In the genomic region with DNA sequence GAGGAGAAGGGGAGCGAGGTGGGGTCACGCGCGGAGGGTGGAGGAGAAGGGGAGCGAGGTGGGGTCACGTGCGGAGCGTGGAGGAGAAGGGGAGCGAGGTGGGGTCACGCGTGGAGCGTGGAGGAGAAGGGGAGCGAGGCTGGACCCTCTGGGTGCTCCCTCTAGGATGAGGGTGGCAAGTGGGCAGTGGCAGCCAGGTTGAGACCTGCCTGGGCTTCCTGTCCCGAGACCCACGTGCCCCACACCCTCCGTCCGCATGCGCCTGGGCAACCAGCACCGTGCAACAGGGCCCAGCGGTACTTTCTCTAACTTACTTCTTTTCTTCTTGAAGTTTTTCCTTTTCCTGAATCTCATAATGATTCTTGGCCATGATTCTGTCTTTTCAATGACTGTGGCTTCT, we compare ENCODE assay signal across 28 cellular contexts.
"Had no signal": no experiment of that assay in that cellular context is flagged by ENCODE, and none has a peak within 500 bp of the region (broad histone marks: within the 10 kb centered on the region; RNA-seq: fewer than 3 reads in every experiment).

No MANE protein-coding gene starts in this region.

- ATAC-seq: activated T-cell treated with anti-CD3 and anti-CD28 coated beads, Interleukin-2, amount 50 U/mL, for 4 hours; body of pancreas; T-helper 17 cell had no signal

- DNase-seq: activated B cell treated with CpG ODN at 0.5 μM for 24 hours; activated CD4-positive, alpha-beta memory T cell treated with anti-CD3 and anti-CD28 coated beads for 36 hours; activated CD4-positive, alpha-beta T cell treated with anti-CD3 and anti-CD28 coated beads for 1 hour; activated CD4-positive, alpha-beta T cell treated with anti-CD3 and anti-CD28 coated beads, Interleukin-2, amount 10 ng/mL, durations not matched to agents 7 days and 5 days; activated CD8-positive, alpha-beta memory T cell treated with anti-CD3 and anti-CD28 coated beads for 24 hours; activated gamma-delta T cell; activated naive CD4-positive, alpha-beta T cell treated with anti-CD3 and anti-CD28 coated beads for 36 hours; activated T-cell treated with anti-CD3 and anti-CD28 coated beads, Interleukin-2, amount 50 U/mL, for 4 hours; amniotic stem cell; body of pancreas; central memory CD4-positive, alpha-beta T cell; MG63; MV-4-11; NCI-H1092 treated with DMSO at 0.1 percent for 48 hours; NCI-H1417 treated with DMSO at 0.1 percent for 48 hours; NCI-H1694; NCI-H2029; NCI-H2107; NCI-H2171 treated with DMSO at 0.1 percent for 48 hours; NCI-H226; NCI-H510A; NCI-H526 treated with DMSO at 0.1 percent for 48 hours; NCI-H82; OCI-M1; Peyer's patch; SHP77; T-helper 17 cell; T-helper 9 cell had no signal

- H3K4me3 Mint-ChIP-seq: activated B cell treated with CpG ODN at 0.5 μM for 24 hours; activated CD4-positive, alpha-beta memory T cell treated with anti-CD3 and anti-CD28 coated beads for 36 hours; activated CD4-positive, alpha-beta T cell treated with anti-CD3 and anti-CD28 coated beads, Interleukin-2, amount 10 ng/mL, durations not matched to agents 7 days and 5 days; activated naive CD4-positive, alpha-beta T cell treated with anti-CD3 and anti-CD28 coated beads for 36 hours; activated T-cell treated with anti-CD3 and anti-CD28 coated beads, Interleukin-2, amount 50 U/mL, for 4 hours; T-helper 17 cell had no signal

- H3K27me3 Mint-ChIP-seq: activated B cell treated with CpG ODN at 0.5 μM for 24 hours; activated CD4-positive, alpha-beta memory T cell treated with anti-CD3 and anti-CD28 coated beads for 36 hours; activated CD4-positive, alpha-beta T cell treated with anti-CD3 and anti-CD28 coated beads, Interleukin-2, amount 10 ng/mL, durations not matched to agents 7 days and 5 days; T-helper 17 cell had no signal

- H3K4me1 Mint-ChIP-seq: activated B cell treated with CpG ODN at 0.5 μM for 24 hours; activated CD4-positive, alpha-beta T cell treated with anti-CD3 and anti-CD28 coated beads, Interleukin-2, amount 10 ng/mL, durations not matched to agents 7 days and 5 days; T-helper 17 cell had no signal

- H3K9me3 Mint-ChIP-seq: activated B cell treated with CpG ODN at 0.5 μM for 24 hours; activated CD4-positive, alpha-beta memory T cell treated with anti-CD3 and anti-CD28 coated beads for 36 hours; activated CD4-positive, alpha-beta T cell treated with anti-CD3 and anti-CD28 coated beads, Interleukin-2, amount 10 ng/mL, durations not matched to agents 7 days and 5 days; activated naive CD4-positive, alpha-beta T cell treated with anti-CD3 and anti-CD28 coated beads for 36 hours; activated T-cell treated with anti-CD3 and anti-CD28 coated beads, Interleukin-2, amount 50 U/mL, for 4 hours had no signal

- H3K27ac Mint-ChIP-seq: activated B cell treated with CpG ODN at 0.5 μM for 24 hours; activated CD4-positive, alpha-beta memory T cell treated with anti-CD3 and anti-CD28 coated beads for 36 hours; activated CD4-positive, alpha-beta T cell treated with anti-CD3 and anti-CD28 coated beads, Interleukin-2, amount 10 ng/mL, durations not matched to agents 7 days and 5 days; activated naive CD4-positive, alpha-beta T cell treated with anti-CD3 and anti-CD28 coated beads for 36 hours; T-helper 17 cell had no signal
